Comparison of ENCODE assay signal across 35 cellular contexts in the genomic region with DNA sequence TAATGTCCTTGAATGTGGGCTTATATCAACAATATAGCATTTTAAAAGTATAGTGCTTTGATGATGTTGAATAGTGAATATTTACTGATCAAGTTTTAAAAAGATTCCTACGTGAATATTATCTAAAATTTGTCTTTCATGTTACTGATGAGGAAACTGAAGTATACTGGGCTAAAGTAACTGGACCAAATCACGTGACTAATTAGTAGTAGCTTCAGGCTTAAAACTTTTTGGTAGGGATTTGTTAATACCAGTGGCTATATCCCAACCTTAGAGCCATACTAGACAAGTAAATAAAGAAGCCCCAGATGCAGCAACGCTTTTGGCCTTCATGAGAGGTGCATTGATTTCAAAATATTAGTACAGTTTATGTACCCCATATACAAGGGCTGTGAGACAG.
A peak's percentile ranks its signal among the peaks of the same experiment; 100 is the strongest.
DNase-seq lines count a peak whose midpoint lies in the region; ATAC-seq, FAIRE-seq and TF ChIP-seq lines count a peak whose summit lies in the region.
"Had no signal": no experiment of that assay in that cellular context is flagged by ENCODE, and none has a peak within 500 bp of the region (broad histone marks: within the 10 kb centered on the region; RNA-seq: fewer than 3 reads in every experiment).

No MANE protein-coding gene starts in this region.

- no TSS peak for BruUV-seq in HepG2 (replicated peaks; lab: Mats Ljungman, UMichigan)
- BruUV-seq in K562 (replicated peaks; lab: Mats Ljungman, UMichigan), result no TSS peak

- H3K9me1 ChIP-seq in K562 (ENCODE audit: control insufficient read depth, insufficient read depth, low read length), result no peaks in the 10 kb centered on the region

- H3K9me3 Mint-ChIP-seq in GM23338, result peaks cover 24% of the 10 kb centered on the region
- peaks cover 13% of the 10 kb centered on the region for H3K9me3 Mint-ChIP-seq in chondrocyte (ENCODE audit: low read depth)

- H3K27ac ChIP-seq in HepG2 (ENCODE audit: extremely low read length, insufficient read depth, low read length) (no peak overlapping the region), right lobe of liver (no peak overlapping the region), GM23338 (ENCODE audit: low read depth) (no peak overlapping the region), K562 (ENCODE audit: extremely low read depth, low read depth, low read length) (no peak overlapping the region)
- H3K27ac ChIP-seq: 22Rv1; A549; BLaER1; BLaER1 treated with 17β-estradiol and CSF1 and Interleukin-3, amounts not matched to agents 10 nM and 100 nM; C4-2B had no signal

- no peak overlapping the region for H3K27ac Mint-ChIP-seq in GM23338
- no peak overlapping the region for H3K27ac Mint-ChIP-seq in chondrocyte (ENCODE audit: unreplicated experiment)
- H3K27ac Mint-ChIP-seq: B cell; CD14-positive monocyte; CD4-positive, alpha-beta memory T cell; CD4-positive, alpha-beta T cell; CD4-positive, CD25-positive, alpha-beta regulatory T cell; CD8-positive, alpha-beta memory T cell; CD8-positive, alpha-beta T cell had no signal

- H3F3A ChIP-seq in GM23338 (replicated peaks; ENCODE audit: low read depth), result no peaks in the 10 kb centered on the region

- TF ChIP-seq EP300 in HepG2 (IDR thresholded peaks at IDR 0.05; ENCODE audit: low read depth in 2 of 2, low read length in 2 of 2) (no peak), HepG2 (CRISPR knock-in tag; IDR thresholded peaks at IDR 0.05; ENCODE audit: borderline replicate concordance) (no peak), K562 (IDR thresholded peaks at IDR 0.05; ENCODE audit: low read length) (no peak)

- H3K36me3 ChIP-seq in HepG2 (replicated peaks in 1 of 2; ENCODE audit: control insufficient read depth in 1 of 2, insufficient read depth in 2 of 2, low read length in 2 of 2), result no peaks in the 10 kb centered on the region
- no peaks in the 10 kb centered on the region for H3K36me3 ChIP-seq in right lobe of liver
- peaks cover 6% of the 10 kb centered on the region; the same call in 1 of the 2 replicates for H3K36me3 ChIP-seq in GM23338 (ENCODE audit: insufficient read depth)
- no peaks in the 10 kb centered on the region for H3K36me3 ChIP-seq in K562 (ENCODE audit: control insufficient read depth, insufficient read depth, low read length)
- H3K36me3 ChIP-seq: BE2C; BLaER1; BLaER1 treated with 17β-estradiol and CSF1 and Interleukin-3, amounts not matched to agents 10 nM and 100 nM had no signal

- H3K79me2 ChIP-seq in HepG2 (ENCODE audit: insufficient read depth, low read length) (no peaks in the 10 kb centered on the region), GM23338 (replicated peaks; ENCODE audit: insufficient read depth) (no peaks in the 10 kb centered on the region), K562 (ENCODE audit: control insufficient read depth, insufficient read depth, low read length) (no peaks in the 10 kb centered on the region)

- H3K9me2 ChIP-seq in GM23338 (ENCODE audit: insufficient read depth), result no peaks in the 10 kb centered on the region

- POLR2A ChIA-PET in HepG2 (lab: Yijun Ruan, JAX) (no interaction called here), K562 (lab: Yijun Ruan, JAX) (no interaction called here)

- in situ Hi-C loops in HepG2 (cut with HindIII; ENCODE audit: extremely low pct_ligation_motif_present, low pct_unique_long_range_greater_than_20kb), result no loop called here
- in situ Hi-C loops in K562 (cut with MboI), result no loop called here

- no peaks in the 10 kb centered on the region for H3K27me3 ChIP-seq in HepG2 (ENCODE audit: control insufficient read depth in 1 of 2, insufficient read depth in 2 of 2, low read length in 2 of 2)
- H3K27me3 ChIP-seq in right lobe of liver, result no peaks in the 10 kb centered on the region
- H3K27me3 ChIP-seq in GM23338 (ENCODE audit: insufficient read depth), result no peaks in the 10 kb centered on the region
- no peaks in the 10 kb centered on the region for H3K27me3 ChIP-seq in K562 (ENCODE audit: control insufficient read depth in 2 of 2, insufficient read depth in 2 of 2, low read length in 2 of 2)
- H3K27me3 ChIP-seq: BE2C; BLaER1; BLaER1 treated with 17β-estradiol and CSF1 and Interleukin-3, amounts not matched to agents 10 nM and 100 nM had no signal

- CTCF ChIA-PET in HepG2 (lab: Yijun Ruan, JAX; ENCODE audit: low intra/inter-chr PET ratio, low total read pairs) (no interaction called here), K562 (lab: Yijun Ruan, JAX; ENCODE audit: low intra/inter-chr PET ratio) (no interaction called here)

- H2AFZ ChIP-seq in HepG2 (ENCODE audit: low read length) (no peak overlapping the region), GM23338 (peak overlapping the region; percentile 20; the same call in 1 of the 2 replicates), K562 (ENCODE audit: low read depth, low read length) (no peak overlapping the region)

- TF ChIP-seq CTCF in HepG2 (CRISPR knock-in tag; IDR thresholded peaks at IDR 0.05) (no peak), right lobe of liver (IDR thresholded peaks at IDR 0.05) (no peak), GM23338 (conservative IDR thresholded peaks at IDR 0.05; ENCODE audit: low read depth in 2 of 2) (no peak), K562 (IDR thresholded peaks at IDR 0.05 in 2 of 3, conservative IDR thresholded peaks at IDR 0.05 in 1 of 3; ENCODE audit: insufficient read depth in 2 of 3, low read depth in 1 of 3, low read length in 3 of 3) (no peak), chondrocyte (IDR thresholded peaks at IDR 0.05) (no peak)

- TF ChIP-seq POLR2A in HepG2 (IDR thresholded peaks at IDR 0.05; ENCODE audit: insufficient read depth in 1 of 2, low read depth in 2 of 2, low read length in 2 of 2), result no peak
- no peak for TF ChIP-seq POLR2A in right lobe of liver (IDR thresholded peaks at IDR 0.05)
- no peak for TF ChIP-seq POLR2A in K562 (conservative IDR thresholded peaks at IDR 0.05)

- H3K4me1 Mint-ChIP-seq in GM23338 (peaks cover 9% of the 10 kb centered on the region; the same call in 2 of the 3 replicates), chondrocyte (ENCODE audit: low read depth) (peaks cover 5% of the 10 kb centered on the region)
- H3K4me1 Mint-ChIP-seq: B cell; CD14-positive monocyte; CD4-positive, alpha-beta memory T cell; CD8-positive, alpha-beta memory T cell had no signal

- no peak for DNase-seq in HepG2 (ENCODE audit: low spot score)
- no peak for DNase-seq in right lobe of liver
- no peak for DNase-seq in GM23338 (ENCODE audit: low spot score)
- DNase-seq in K562 (ENCODE audit: extremely low read depth in 1 of 4, low spot score in 3 of 4), result no peak
- no peak for DNase-seq in chondrocyte (ENCODE audit: low spot score)
- no peak for DNase-seq in globus pallidus (ENCODE audit: low spot score)
- DNase-seq: 8988T; ACHN; AML-193; BE2C; C1 segment of cervical spinal cord; Caco-2; Calu3; CD4-positive, alpha-beta memory T cell; CD4-positive, alpha-beta T cell; CD4-positive, CD25-positive, alpha-beta regulatory T cell; CD8-positive, alpha-beta memory T cell; CD8-positive, alpha-beta T cell; COR-L47; DMS 273 treated with DMSO at 0.1 percent for 48 hours; DMS153; DMS53; DMS79; DMS79 treated with DMSO at 0.1 percent for 48 hours; DND-41; EL had no signal

- no peak overlapping the region for H3K4me3 Mint-ChIP-seq in GM23338
- no peak overlapping the region for H3K4me3 Mint-ChIP-seq in chondrocyte (ENCODE audit: unreplicated experiment)
- H3K4me3 Mint-ChIP-seq: B cell; CD14-positive monocyte; CD4-positive, alpha-beta memory T cell; CD4-positive, alpha-beta T cell; CD4-positive, CD25-positive, alpha-beta regulatory T cell; CD8-positive, alpha-beta memory T cell; CD8-positive, alpha-beta T cell had no signal

- TF ChIP-seq RAD21 in HepG2 (CRISPR knock-in tag; IDR thresholded peaks at IDR 0.05) (no peak), K562 (CRISPR knock-in tag; conservative IDR thresholded peaks at IDR 0.05 in 1 of 2, IDR thresholded peaks at IDR 0.05 in 1 of 2) (no peak)

- H4K20me1 ChIP-seq in HepG2 (ENCODE audit: insufficient read depth, low read length) (no peaks in the 10 kb centered on the region), GM23338 (replicated peaks; ENCODE audit: insufficient read depth) (no peaks in the 10 kb centered on the region), K562 (replicated peaks; ENCODE audit: control insufficient read depth, insufficient read depth, low read length) (no peaks in the 10 kb centered on the region)
- H4K20me1 ChIP-seq: BLaER1; BLaER1 treated with 17β-estradiol and CSF1 and Interleukin-3, amounts not matched to agents 10 nM and 100 nM had no signal

- no peak for ATAC-seq in HepG2
- ATAC-seq in right lobe of liver, result no peak
- ATAC-seq in GM23338, result no peak
- no peak for ATAC-seq in K562
- ATAC-seq: A549; CD8-positive, alpha-beta T cell had no signal

- 0% methylated on average over 3 of the region's 3 CpGs for WGBS in HepG2 (ENCODE audit: low lambda C conversion rate)
- WGBS in right lobe of liver (ENCODE audit: insufficient coverage, low coverage, low lambda C conversion rate, missing lambda C conversion rate), result 23% methylated on average over 3 of the region's 3 CpGs
- WGBS in K562 (ENCODE audit: insufficient coverage, low coverage, missing lambda C conversion rate), result 0% methylated on average over 3 of the region's 3 CpGs

- no peaks in the 10 kb centered on the region for H3K27me3 Mint-ChIP-seq in GM23338 (ENCODE audit: insufficient read depth, low read depth, poor library complexity)
- no peaks in the 10 kb centered on the region for H3K27me3 Mint-ChIP-seq in chondrocyte (ENCODE audit: low read depth)
- H3K27me3 Mint-ChIP-seq: B cell; CD4-positive, alpha-beta memory T cell; CD4-positive, alpha-beta T cell; CD4-positive, CD25-positive, alpha-beta regulatory T cell; CD8-positive, alpha-beta memory T cell had no signal

- H3K9ac ChIP-seq in HepG2 (ENCODE audit: insufficient read depth, low read depth, low read length) (no peak overlapping the region), K562 (ENCODE audit: insufficient read depth in 1 of 2, low read depth in 2 of 2, low read length in 2 of 2) (no peak overlapping the region)
- H3K9ac ChIP-seq: BLaER1; BLaER1 treated with 17β-estradiol and CSF1 and Interleukin-3, amounts not matched to agents 10 nM and 100 nM had no signal

- H3K9me3 ChIP-seq in HepG2 (ENCODE audit: low read length) (no peaks in the 10 kb centered on the region), right lobe of liver (no peaks in the 10 kb centered on the region), K562 (replicated peaks; ENCODE audit: control insufficient read depth, insufficient read depth, low read depth, low read length) (no peaks in the 10 kb centered on the region)
- H3K9me3 ChIP-seq: A549, BE2C, Caco-2 had no signal

- no peak overlapping the region for H3K4me2 ChIP-seq in HepG2 (ENCODE audit: low read depth, low read length)
- no peak overlapping the region for H3K4me2 ChIP-seq in GM23338
- H3K4me2 ChIP-seq in K562 (ENCODE audit: insufficient read depth, low read length), result no peak overlapping the region
- H3K4me2 ChIP-seq: A549; BLaER1; BLaER1 treated with 17β-estradiol and CSF1 and Interleukin-3, amounts not matched to agents 10 nM and 100 nM had no signal

- FAIRE-seq in HepG2 (lab: Jason Lieb, UNC) (no peak), K562 (lab: Jason Lieb, UNC) (no peak)
- FAIRE-seq: A204.1, A549, D721Med had no signal

- intact Hi-C loops in HepG2 (cut with micrococcal nuclease; ENCODE audit: unreplicated experiment) (no loop called here), right lobe of liver (cut with DNase I) (no loop called here), K562 (cut with micrococcal nuclease) (no loop called here)

- H3K4me3 ChIP-seq in HepG2 (replicated peaks in 1 of 3; ENCODE audit: insufficient read depth in 1 of 3, low read depth in 2 of 3, low read length in 3 of 3) (no peak overlapping the region), right lobe of liver (no peak overlapping the region), GM23338 (no peak overlapping the region), K562 (no peak overlapping the region)
- H3K4me3 ChIP-seq: A549; BLaER1; BLaER1 treated with 17β-estradiol and CSF1 and Interleukin-3, amounts not matched to agents 10 nM and 100 nM had no signal

- H3K4me1 ChIP-seq in HepG2 (ENCODE audit: insufficient read depth, low read length) (no peaks in the 10 kb centered on the region), right lobe of liver (no peaks in the 10 kb centered on the region), GM23338 (ENCODE audit: insufficient read depth) (peaks cover 6% of the 10 kb centered on the region), K562 (replicated peaks in 1 of 2; ENCODE audit: control insufficient read depth in 2 of 2, insufficient read depth in 2 of 2, low read length in 2 of 2) (no peaks in the 10 kb centered on the region)
- H3K4me1 ChIP-seq: A549; BE2C; BLaER1; BLaER1 treated with 17β-estradiol and CSF1 and Interleukin-3, amounts not matched to agents 10 nM and 100 nM; Caco-2 had no signal

- H3K36me3 Mint-ChIP-seq in GM23338 (ENCODE audit: low read depth) (peaks cover 27% of the 10 kb centered on the region), chondrocyte (ENCODE audit: low read depth) (peaks cover 15% of the 10 kb centered on the region)
- H3K36me3 Mint-ChIP-seq: CD14-positive monocyte; CD4-positive, alpha-beta memory T cell; CD4-positive, CD25-positive, alpha-beta regulatory T cell; CD8-positive, alpha-beta memory T cell; CD8-positive, alpha-beta T cell had no signal

Comparison
In these comparisons a context has a peak if more than half of its experiments do, and no peak if none do; other contexts are left out.
1. Of the 241 proteins assayed by ChIP-seq in both HepG2 and K562: peak only in HepG2: RAD51; only in K562: TFE3; in both: none; in neither: 239.